ENCODE assay signal across 22 cellular contexts in genomic region chr5:3051400-3051799, GRCh38.
"Had no signal": no experiment of that assay in that cellular context is flagged by ENCODE, and none has a peak within 500 bp of the region (broad histone marks: within the 10 kb centered on the region; RNA-seq: fewer than 3 reads in every experiment).

No MANE protein-coding gene starts in this region.

- H3K4me1 ChIP-seq: colonic mucosa, esophagus squamous epithelium, gastrocnemius medialis, heart right ventricle, left lung, lower lobe of right lung had no signal

- H3K27ac ChIP-seq: colonic mucosa, epithelial cell of prostate, esophagus squamous epithelium, gastrocnemius medialis, heart right ventricle, left lung, lower lobe of right lung had no signal

- H3K27me3 ChIP-seq: colonic mucosa, gastrocnemius medialis, left lung had no signal

- H3K36me3 ChIP-seq: colonic mucosa, esophagus squamous epithelium, gastrocnemius medialis, heart right ventricle, left lung, lower lobe of right lung had no signal

- DNase-seq: colonic mucosa; cortex of kidney; effector CD8-positive, alpha-beta T cell; effector memory CD8-positive, alpha-beta T cell; endodermal cell; erythroblast; esophagus squamous epithelium; foreskin fibroblast; foreskin melanocyte; gastrocnemius medialis; glutamatergic neuron; head of caudate nucleus; heart right ventricle; hippocampal formation; left cardiac atrium; left ventricle myocardium superior; lower lobe of right lung; mesenchymal stem cell; mucosa of descending colon; naive B cell had no signal

- H3K9me3 ChIP-seq: colonic mucosa, esophagus squamous epithelium, gastrocnemius medialis, lower lobe of right lung had no signal

- H3K4me3 ChIP-seq: colonic mucosa, esophagus squamous epithelium, gastrocnemius medialis, heart right ventricle, left lung, lower lobe of right lung, mucosa of descending colon had no signal
